In genomic region chr7:135704074-135704473, GRCh38 we compare ENCODE assay signal across 12 cellular contexts. TPM values are rescaled to one million over a fixed set of nuclear protein-coding genes. Genes with fewer than 3 reads are reported as not detected.
DNase-seq lines count a peak whose midpoint lies in the region; ATAC-seq and TF ChIP-seq lines count a peak whose summit lies in the region.
"Had no signal": no experiment of that assay in that cellular context is flagged by ENCODE, and none has a peak within 500 bp of the region (broad histone marks: within the 10 kb centered on the region; RNA-seq: fewer than 3 reads in every experiment).

No MANE protein-coding gene starts in this region.

- ATAC-seq in DND-41 (ENCODE audit: insufficient read depth, low read depth) = peak; percentile 54; the same call in 1 of the 3 replicates
- peak; percentile 54 for ATAC-seq in GM19351 (IDR thresholded peaks at IDR 0.05; ENCODE audit: unreplicated experiment)
- ATAC-seq in GM19328 (IDR thresholded peaks at IDR 0.05; ENCODE audit: unreplicated experiment) = no peak
- ATAC-seq in GM21619 (IDR thresholded peaks at IDR 0.05; ENCODE audit: unreplicated experiment) = no peak

- TF ChIP-seq CTCF in DND-41 (IDR thresholded peaks at IDR 0.05; ENCODE audit: borderline replicate concordance, extremely low read depth, low read length, poor library complexity, severe bottlenecking) (peak; percentile 51), WERI-Rb-1 (IDR thresholded peaks at IDR 0.05; ENCODE audit: low read depth, low read length) (peak; percentile 65)

- no peak overlapping the region for H3K9ac ChIP-seq in DND-41 (ENCODE audit: low read depth, low read length)

- H3K36me3 ChIP-seq in DND-41 (ENCODE audit: insufficient read depth, low read length) = no peaks in the 10 kb centered on the region
- no peaks in the 10 kb centered on the region for H3K36me3 ChIP-seq in WERI-Rb-1
- H3K36me3 ChIP-seq: thoracic aorta had no signal

- DNase-seq in DND-41 (peak; percentile 15), WERI-Rb-1 (no peak), iPS-NIHi7 (ENCODE audit: extremely low spot score) (peak; percentile 82), mesenteric fat pad (ENCODE audit: low spot score) (no peak)
- DNase-seq in activated CD4-positive, alpha-beta T cell treated with anti-CD3 and anti-CD28 coated beads, Interleukin-2, amount 50 U/mL, for 4 hours = no peak
- DNase-seq: islet precursor cell, KBM-7, T-helper 1 cell had no signal

- no peaks in the 10 kb centered on the region for H4K20me1 ChIP-seq in DND-41 (ENCODE audit: insufficient read depth, low read length)

- H3K4me2 ChIP-seq in DND-41 (ENCODE audit: insufficient read depth, low read length) = no peak overlapping the region

- H3K27ac ChIP-seq in DND-41 (ENCODE audit: low read length) = no peak overlapping the region
- H3K27ac ChIP-seq in WERI-Rb-1 = no peak overlapping the region
- H3K27ac ChIP-seq: thoracic aorta had no signal

- no peaks in the 10 kb centered on the region for H3K4me1 ChIP-seq in DND-41 (ENCODE audit: insufficient read depth, low read length)

- H3K79me2 ChIP-seq in DND-41 (ENCODE audit: insufficient read depth, low read length) = no peaks in the 10 kb centered on the region

- H3K9me3 ChIP-seq in DND-41 (ENCODE audit: insufficient read depth, low read length, severe bottlenecking) = no peaks in the 10 kb centered on the region
- no peaks in the 10 kb centered on the region for H3K9me3 ChIP-seq in WERI-Rb-1 (ENCODE audit: severe bottlenecking)
- H3K9me3 ChIP-seq: thoracic aorta had no signal

- H3K4me3 ChIP-seq in DND-41 (ENCODE audit: low read depth in 1 of 2, low read length in 2 of 2) = no peak overlapping the region
- H3K4me3 ChIP-seq in WERI-Rb-1 (ENCODE audit: low read depth, low read length) = no peak overlapping the region
- H3K4me3 ChIP-seq: thoracic aorta had no signal

- no peak overlapping the region for H2AFZ ChIP-seq in DND-41 (ENCODE audit: low read depth, low read length)

- H3K27me3 ChIP-seq in DND-41 (ENCODE audit: insufficient read depth, low read length, poor library complexity) (no peaks in the 10 kb centered on the region), WERI-Rb-1 (ENCODE audit: insufficient read depth, low read depth, severe bottlenecking) (no peaks in the 10 kb centered on the region)

RNA-seq across cellular contexts. Expression of gene SLC13A4, which starts 23.9 kb away (rescaled TPM):
- not detected for total RNA-seq in mesenteric fat pad

RNA-seq across cellular contexts. Expression of gene STMP1, which starts 41.8 kb away (rescaled TPM):
- 21.1 TPM for total RNA-seq in mesenteric fat pad

RNA-seq across cellular contexts. Expression of gene FAM180A, which starts 44.5 kb away (rescaled TPM):
- total RNA-seq in mesenteric fat pad = 4.8 TPM

Comparison
In these comparisons a context has a peak if more than half of its experiments do, and no peak if none do; other contexts are left out.
1. ATAC-seq: peak in DND-41 (single experiment) and GM19351 (single experiment); none in GM19328 (single experiment) and GM21619 (single experiment).
2. DNase-seq: peak in DND-41 (single experiment) and iPS-NIHi7 (single experiment); none in WERI-Rb-1 (single experiment), mesenteric fat pad (single experiment) and activated CD4-positive, alpha-beta T cell treated with anti-CD3 and anti-CD28 coated beads, Interleukin-2, amount 50 U/mL, for 4 hours (0 of 2).